Comparison of ENCODE assay signal across 11 cellular contexts in the genomic region with DNA sequence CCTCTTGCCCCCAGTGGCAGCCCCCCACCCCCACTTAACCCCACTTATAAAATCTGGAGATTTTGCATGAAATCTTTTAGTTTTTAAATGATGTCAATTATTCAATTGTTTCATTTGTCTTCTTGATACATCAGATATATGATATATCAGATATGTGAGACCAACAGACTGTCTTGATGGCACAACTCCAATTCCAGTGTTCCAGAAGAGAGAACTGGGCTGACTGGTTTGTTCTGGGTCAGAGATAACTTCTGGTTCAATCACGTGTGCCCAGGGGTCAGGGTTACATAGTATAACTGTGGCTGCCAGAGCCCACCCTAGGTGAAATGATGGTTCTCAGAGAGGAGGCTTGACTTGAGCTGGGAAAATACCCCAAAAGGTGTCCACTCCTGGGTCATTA.
"Had no signal": no experiment of that assay in that cellular context is flagged by ENCODE, and none has a peak within 500 bp of the region (broad histone marks: within the 10 kb centered on the region; RNA-seq: fewer than 3 reads in every experiment).

No MANE protein-coding gene starts in this region.

- H3K4me1 ChIP-seq: heart left ventricle had no signal

- H3K9me3 Mint-ChIP-seq: natural killer cell had no signal

- DNase-seq: activated effector memory CD4-positive, alpha-beta T cell treated with Interleukin-2 at 50 U/mL for 16 hours; heart left ventricle; natural killer cell; right cardiac atrium; small intestine; stimulated activated naive CD4-positive, alpha-beta T cell had no signal

- H3K27ac Mint-ChIP-seq: memory B cell, natural killer cell, progenitor cell of endocrine pancreas had no signal

- H3K27ac ChIP-seq: cardiac muscle cell, heart left ventricle, thoracic aorta had no signal

- H3K27me3 ChIP-seq: cardiac muscle cell had no signal

- H3K36me3 Mint-ChIP-seq: natural killer cell had no signal

- H3K4me3 Mint-ChIP-seq: memory B cell, natural killer cell had no signal

- H3K4me1 Mint-ChIP-seq: natural killer cell had no signal

- ATAC-seq: left lobe of liver, natural killer cell, right cardiac atrium had no signal
